8 cellular contexts compared by ENCODE assay signal in genomic region chr21:33374080-33374873, GRCh38. TPM values are rescaled to one million over a fixed set of nuclear protein-coding genes. Genes with fewer than 3 reads are reported as not detected.
DNase-seq lines count a peak whose midpoint lies in the region; ATAC-seq, FAIRE-seq and TF ChIP-seq lines count a peak whose summit lies in the region.

No MANE protein-coding gene starts in this region.

- H3K27ac Mint-ChIP-seq in activated CD8-positive, alpha-beta memory T cell treated with anti-CD3 and anti-CD28 coated beads, Interleukin-2, amount 10 ng/mL, durations not matched to agents 7 days and 5 days, result no peak overlapping the region

- peaks cover 57% of the 10 kb centered on the region for H3K27me3 Mint-ChIP-seq in activated CD8-positive, alpha-beta memory T cell treated with anti-CD3 and anti-CD28 coated beads, Interleukin-2, amount 10 ng/mL, durations not matched to agents 7 days and 5 days

- peak; percentile 54 for TF ChIP-seq CTCF in bronchial epithelial cell (IDR thresholded peaks at IDR 0.05; ENCODE audit: insufficient read depth, low read length, severe bottlenecking)

- no peak for FAIRE-seq in bronchial epithelial cell (lab: Jason Lieb, UNC)

- H3K36me3 ChIP-seq in bronchial epithelial cell (ENCODE audit: control insufficient read depth, insufficient read depth, low read length), result no peaks in the 10 kb centered on the region

- H3K4me3 ChIP-seq in bronchial epithelial cell (ENCODE audit: low read depth, low read length), result no peak overlapping the region

- peak; percentile 71 for ATAC-seq in activated CD8-positive, alpha-beta memory T cell treated with anti-CD3 and anti-CD28 coated beads, Interleukin-2, amount 10 ng/mL, durations not matched to agents 7 days and 5 days
- ATAC-seq in left lobe of liver, result peak; percentile 93

- no peak overlapping the region for H3K4me3 Mint-ChIP-seq in activated CD8-positive, alpha-beta memory T cell treated with anti-CD3 and anti-CD28 coated beads, Interleukin-2, amount 10 ng/mL, durations not matched to agents 7 days and 5 days

- CTCF ChIA-PET in activated CD8-positive, alpha-beta memory T cell treated with anti-CD3 and anti-CD28 coated beads, Interleukin-2, amount 10 ng/mL, durations not matched to agents 7 days and 5 days (lab: Charles Lee), result interaction anchor here (0.9 to 8.7 kb wide), 7 partner anchors 11 to 177 kb away, joined by 3 to 62 read pairs (median 5); no protein-coding TSS in a partner anchor

- no peaks in the 10 kb centered on the region for H3K27me3 ChIP-seq in bronchial epithelial cell (ENCODE audit: control insufficient read depth, insufficient read depth, low read length)

- H3K9me3 Mint-ChIP-seq in activated CD8-positive, alpha-beta memory T cell treated with anti-CD3 and anti-CD28 coated beads, Interleukin-2, amount 10 ng/mL, durations not matched to agents 7 days and 5 days (ENCODE audit: low read depth), result peaks cover 5% of the 10 kb centered on the region

- no peaks in the 10 kb centered on the region for H3K36me3 Mint-ChIP-seq in activated CD8-positive, alpha-beta memory T cell treated with anti-CD3 and anti-CD28 coated beads, Interleukin-2, amount 10 ng/mL, durations not matched to agents 7 days and 5 days

- DNase-seq in activated CD8-positive, alpha-beta memory T cell treated with anti-CD3 and anti-CD28 coated beads, Interleukin-2, amount 10 ng/mL, durations not matched to agents 7 days and 5 days, result peak; percentile 75
- no peak for DNase-seq in activated CD8-positive, alpha-beta memory T cell treated with anti-CD3 and anti-CD28 coated beads, Interleukin-2, amount 50 U/mL, for 48 hours
- DNase-seq in LHCN-M2 (ENCODE audit: low read depth), result peak; percentile 60
- DNase-seq in T follicular helper cell (ENCODE audit: low read depth), result peak; percentile 38
- peak; percentile 69 for DNase-seq in bronchial epithelial cell (ENCODE audit: low read depth)
- DNase-seq in left lobe of liver (ENCODE audit: low spot score), result no peak
- peak; percentile 47 for DNase-seq in stromal cell of bone marrow (ENCODE audit: low read depth)
- no peak for DNase-seq in middle frontal gyrus (ENCODE audit: extremely low spot score, low spot score)

- H3K4me1 Mint-ChIP-seq in activated CD8-positive, alpha-beta memory T cell treated with anti-CD3 and anti-CD28 coated beads, Interleukin-2, amount 10 ng/mL, durations not matched to agents 7 days and 5 days, result peaks cover 12% of the 10 kb centered on the region

RNA-seq across cellular contexts. Expression of gene IFNGR2, which starts 28.9 kb away (rescaled TPM):
- total RNA-seq in activated CD8-positive, alpha-beta memory T cell treated with anti-CD3 and anti-CD28 coated beads, Interleukin-2, amount 10 ng/mL, durations not matched to agents 7 days and 5 days, result under 1 TPM; 0.30 to 0.96 TPM
- total RNA-seq in LHCN-M2 (2014; rRNA removed) (45.4 and 52.7 TPM in 2 replicates), bronchial epithelial cell (42.4 and 56.8 TPM in 2 replicates), left lobe of liver (14.9 TPM)
- polyA plus RNA-seq in LHCN-M2 (2012), result 29.2 TPM

RNA-seq across cellular contexts. Expression of gene IFNAR1, which starts 49.5 kb away (rescaled TPM):
- 10 to 100 TPM; 26.2 to 30.8 TPM for total RNA-seq in activated CD8-positive, alpha-beta memory T cell treated with anti-CD3 and anti-CD28 coated beads, Interleukin-2, amount 10 ng/mL, durations not matched to agents 7 days and 5 days
- total RNA-seq in LHCN-M2 (2014; rRNA removed) (13.4 and 20.3 TPM in 2 replicates), bronchial epithelial cell (8.1 and 8.2 TPM in 2 replicates), left lobe of liver (47.6 TPM)
- 13.0 TPM for polyA plus RNA-seq in LHCN-M2 (2012)

Comparison
In these comparisons a context has a peak if more than half of its experiments do, and no peak if none do; other contexts are left out.
1. DNase-seq: peak in activated CD8-positive, alpha-beta memory T cell treated with anti-CD3 and anti-CD28 coated beads, Interleukin-2, amount 10 ng/mL, durations not matched to agents 7 days and 5 days (single experiment), LHCN-M2 (single experiment), T follicular helper cell (single experiment), bronchial epithelial cell (single experiment) and stromal cell of bone marrow (single experiment); none in activated CD8-positive, alpha-beta memory T cell treated with anti-CD3 and anti-CD28 coated beads, Interleukin-2, amount 50 U/mL, for 48 hours (single experiment), left lobe of liver (single experiment) and middle frontal gyrus (single experiment).